1 cellular context compared by ENCODE assay signal in the genomic region with DNA sequence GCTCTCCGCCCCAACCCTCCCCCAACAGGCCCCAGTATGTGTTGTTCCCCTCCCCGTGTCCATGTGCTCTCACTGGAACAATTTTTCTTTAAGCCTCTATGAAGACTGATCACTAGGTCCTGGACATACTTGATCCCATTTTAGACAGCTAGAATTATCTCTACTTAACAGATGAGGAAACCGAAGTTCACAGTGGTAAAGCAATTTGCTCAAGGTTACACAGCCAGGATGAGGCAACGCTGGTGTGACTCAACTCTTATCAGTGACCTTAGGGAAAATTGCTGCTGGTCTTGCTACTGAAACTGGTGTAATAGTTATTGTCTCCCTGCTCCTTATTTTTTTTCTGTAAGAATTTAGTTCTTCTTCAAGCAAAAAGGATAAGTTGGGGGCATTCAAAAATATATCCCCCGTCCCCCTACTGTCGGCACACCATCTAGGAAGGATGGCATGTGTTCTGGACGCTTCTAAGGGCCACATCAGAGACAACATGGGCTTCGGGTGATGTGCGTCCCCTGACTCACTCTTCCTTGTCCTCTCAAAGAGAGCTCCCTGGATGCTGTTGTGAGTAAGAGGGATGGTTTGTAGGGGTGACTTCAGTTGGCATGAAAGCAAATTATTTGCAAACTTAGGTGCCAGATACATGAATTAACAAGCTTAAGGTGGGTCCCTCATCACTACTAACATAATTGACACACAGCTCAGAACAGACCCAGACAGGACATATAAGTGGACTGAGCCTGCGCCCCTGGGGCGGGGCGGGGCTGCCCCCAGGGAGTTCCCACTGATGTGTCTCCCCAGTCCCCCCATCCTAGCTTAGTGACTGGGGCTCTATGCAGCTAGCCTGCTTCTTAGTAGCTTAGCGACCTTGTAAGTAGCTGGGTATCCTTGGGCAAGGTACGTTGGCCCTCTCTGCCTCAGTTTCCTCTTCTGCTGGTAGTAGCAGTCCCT.
TF ChIP-seq lines count a peak whose summit lies in the region.

No MANE protein-coding gene starts in this region.

TF ChIP-seq in IMR-90, 13 proteins besides CTCF, POLR2A, EP300 and RAD21:
- TF ChIP-seq FOS (IDR thresholded peaks at IDR 0.05; ENCODE audit: low read depth, low read length) (no peak), CEBPB (IDR thresholded peaks at IDR 0.05; ENCODE audit: low read depth, low read length) (peak; percentile 80), MAZ (IDR thresholded peaks at IDR 0.05; ENCODE audit: borderline replicate concordance, low read depth, low read length) (no peak)
